19 cellular contexts compared by ENCODE assay signal in genomic region chr2:2149379-2149778, GRCh38.
DNase-seq lines count a peak whose midpoint lies in the region; ATAC-seq and TF ChIP-seq lines count a peak whose summit lies in the region.
"Had no signal": no experiment of that assay in that cellular context is flagged by ENCODE, and none has a peak within 500 bp of the region (broad histone marks: within the 10 kb centered on the region; RNA-seq: fewer than 3 reads in every experiment).

No MANE protein-coding gene starts in this region.

- no peak overlapping the region for H3K9ac ChIP-seq in neural cell (ENCODE audit: low read length)
- H3K9ac ChIP-seq: BLaER1 treated with 17β-estradiol and CSF1 and Interleukin-3, amounts not matched to agents 10 nM and 100 nM had no signal

- H3K36me3 ChIP-seq in neural cell (ENCODE audit: insufficient read depth, low read length) = no peaks in the 10 kb centered on the region
- H3K36me3 ChIP-seq: BLaER1 treated with 17β-estradiol and CSF1 and Interleukin-3, amounts not matched to agents 10 nM and 100 nM had no signal

- no peak overlapping the region for H3K4me3 ChIP-seq in neural cell (ENCODE audit: low read length)
- H3K4me3 ChIP-seq: A549; BLaER1 treated with 17β-estradiol and CSF1 and Interleukin-3, amounts not matched to agents 10 nM and 100 nM had no signal

- ATAC-seq in GM18868 (IDR thresholded peaks at IDR 0.05; ENCODE audit: unreplicated experiment) = peak; percentile 52
- ATAC-seq: A549; CD8-positive, alpha-beta T cell had no signal

- H3K4me2 ChIP-seq in neural cell (ENCODE audit: low read length) = no peak overlapping the region
- H3K4me2 ChIP-seq: A549; BLaER1 treated with 17β-estradiol and CSF1 and Interleukin-3, amounts not matched to agents 10 nM and 100 nM had no signal

- no peak for TF ChIP-seq CTCF in neural cell (IDR thresholded peaks at IDR 0.05; ENCODE audit: poor library complexity, severe bottlenecking)

- H4K20me1 ChIP-seq in neural cell (ENCODE audit: insufficient read depth) = no peaks in the 10 kb centered on the region
- H4K20me1 ChIP-seq: BLaER1 treated with 17β-estradiol and CSF1 and Interleukin-3, amounts not matched to agents 10 nM and 100 nM had no signal

- DNase-seq in RPMI8226 (peak; percentile 44), caudate nucleus (lab: John Stamatoyannopoulos, UW) (no peak), NCI-H526 (lab: John Stamatoyannopoulos, UW) (no peak), SIG-M5 treated with dmso at 0.1 percent for 504 hours (lab: John Stamatoyannopoulos, UW; ENCODE audit: unreplicated experiment) (no peak), HCEC 1CT (no peak), HuH-7.5 (ENCODE audit: low spot score) (no peak)
- DNase-seq: AML-193; Caco-2; Calu3; CD4-positive, alpha-beta T cell; CD8-positive, alpha-beta T cell; DMS79 treated with DMSO at 0.1 percent for 48 hours; GF-D8 had no signal

- TF ChIP-seq RAD21 in neural cell (conservative IDR thresholded peaks at IDR 0.05) = no peak

- TF ChIP-seq EP300 in neural cell (conservative IDR thresholded peaks at IDR 0.05; ENCODE audit: poor library complexity, severe bottlenecking) = no peak

- H3K9me2 ChIP-seq in neural cell (ENCODE audit: insufficient read depth, low read length) = no peaks in the 10 kb centered on the region

- H3K27ac ChIP-seq in caudate nucleus (ENCODE audit: low read depth, low read length) = peak overlapping the region; percentile 1
- H3K27ac ChIP-seq in neural cell (ENCODE audit: low read length) = peak overlapping the region; percentile 53
- H3K27ac ChIP-seq: 22Rv1; A549; BLaER1 treated with 17β-estradiol and CSF1 and Interleukin-3, amounts not matched to agents 10 nM and 100 nM; C4-2B had no signal

- H2AFZ ChIP-seq in neural cell (ENCODE audit: low read depth, low read length) = no peak overlapping the region

- H3K9me3 ChIP-seq in neural cell (ENCODE audit: low read length) = no peaks in the 10 kb centered on the region
- H3K9me3 ChIP-seq: A549, Caco-2 had no signal

- no peaks in the 10 kb centered on the region for H3K79me2 ChIP-seq in neural cell (replicated peaks; ENCODE audit: insufficient read depth, low read length)

- H3F3A ChIP-seq in neural cell (ENCODE audit: insufficient read depth, low read length, poor library complexity, severe bottlenecking) = peaks cover 2% of the 10 kb centered on the region

- H3K27me3 ChIP-seq in neural cell (ENCODE audit: insufficient read depth, low read depth, low read length) = no peaks in the 10 kb centered on the region
- H3K27me3 ChIP-seq: BLaER1 treated with 17β-estradiol and CSF1 and Interleukin-3, amounts not matched to agents 10 nM and 100 nM had no signal

TF ChIP-seq in neural cell, 6 proteins besides CTCF, POLR2A, EP300 and RAD21:
- TF ChIP-seq EZH2 (IDR thresholded peaks at IDR 0.05; ENCODE audit: borderline replicate concordance, insufficient read depth, low read length, poor library complexity, severe bottlenecking) (no peak), REST (IDR thresholded peaks at IDR 0.05; ENCODE audit: borderline replicate concordance) (no peak), MXI1 (conservative IDR thresholded peaks at IDR 0.05; ENCODE audit: poor library complexity, severe bottlenecking) (no peak), SMC3 (conservative IDR thresholded peaks at IDR 0.05; ENCODE audit: poor library complexity) (no peak)
